In genomic region chr12:2679068-2679815, GRCh38 we compare ENCODE assay signal across 23 cellular contexts.
"Had no signal": no experiment of that assay in that cellular context is flagged by ENCODE, and none has a peak within 500 bp of the region (broad histone marks: within the 10 kb centered on the region; RNA-seq: fewer than 3 reads in every experiment).

No MANE protein-coding gene starts in this region.

- H3K9me3 Mint-ChIP-seq: dendritic cell treated with granulocyte-macrophage colony-stimulating factor and Interleukin-4, amounts not matched to agents 40 ng/mL and 50 ng/mL, for 4 days; T-cell had no signal

- H3K27ac ChIP-seq: breast epithelium, epithelial cell of prostate, esophagus squamous epithelium, right lobe of liver, thyroid gland, upper lobe of left lung, VCaP had no signal

- H3K36me3 ChIP-seq: breast epithelium, right lobe of liver, thyroid gland had no signal

- H3K9me3 ChIP-seq: breast epithelium, esophagus squamous epithelium, right lobe of liver, thyroid gland, upper lobe of left lung had no signal

- H3K4me3 ChIP-seq: breast epithelium, esophagus squamous epithelium, lung, right lobe of liver, thyroid gland, upper lobe of left lung had no signal

- H3K27ac Mint-ChIP-seq: dendritic cell treated with granulocyte-macrophage colony-stimulating factor and Interleukin-4, amounts not matched to agents 40 ng/mL and 50 ng/mL, for 4 days; natural killer cell treated with Interleukin-12 subunit alpha and Interleukin-12 subunit beta and Interleukin-15 and Interleukin-18, amount 100 ng/mL, for 72 hours; stimulated activated naive CD8-positive, alpha-beta T cell treated with anti-CD3 and anti-CD28 coated beads, Interleukin-15, Interleukin-2, amounts not matched to agents 100 ng/mL and 50 ng/mL, for 24 hours; T-cell had no signal

- H3K27me3 ChIP-seq: breast epithelium, esophagus squamous epithelium, right lobe of liver, thyroid gland, upper lobe of left lung had no signal

- DNase-seq: activated CD4-positive, alpha-beta T cell treated with anti-CD3 and anti-CD28 coated beads for 48 hours; activated CD4-positive, alpha-beta T cell treated with anti-CD3 and anti-CD28 coated beads, Interleukin-2, amount 50 U/mL, for 48 hours; activated naive CD4-positive, alpha-beta T cell; activated T-cell treated with anti-CD3 and anti-CD28 coated beads, Interleukin-2, amount 50 U/mL, for 48 hours; central memory CD4-positive, alpha-beta T cell; effector CD4-positive, alpha-beta T cell; esophagus squamous epithelium; foreskin melanocyte; left colon; mesendoderm; right lobe of liver; stimulated activated CD4-positive, alpha-beta T cell treated with anti-CD3 and anti-CD28 coated beads, Interleukin-2, amount 100 ng/mL, for 48 hours; T-cell; thyroid gland had no signal

- H3K27me3 Mint-ChIP-seq: dendritic cell treated with granulocyte-macrophage colony-stimulating factor and Interleukin-4, amounts not matched to agents 40 ng/mL and 50 ng/mL, for 4 days; natural killer cell treated with Interleukin-12 subunit alpha and Interleukin-12 subunit beta and Interleukin-15 and Interleukin-18, amount 100 ng/mL, for 72 hours; stimulated activated naive CD8-positive, alpha-beta T cell treated with anti-CD3 and anti-CD28 coated beads, Interleukin-15, Interleukin-2, amounts not matched to agents 100 ng/mL and 50 ng/mL, for 24 hours had no signal

- H3K36me3 Mint-ChIP-seq: T-cell had no signal

- ATAC-seq: activated naive CD4-positive, alpha-beta T cell treated with anti-CD3 and anti-CD28 coated beads, Interleukin-2, amount 50 U/mL, for 72 hours; left colon; natural killer cell treated with Interleukin-12 subunit alpha and Interleukin-12 subunit beta and Interleukin-15 and Interleukin-18, amount 100 ng/mL, for 72 hours; right lobe of liver; T-cell had no signal

- H3K4me3 Mint-ChIP-seq: dendritic cell treated with granulocyte-macrophage colony-stimulating factor and Interleukin-4, amounts not matched to agents 40 ng/mL and 50 ng/mL, for 4 days; natural killer cell treated with Interleukin-12 subunit alpha and Interleukin-12 subunit beta and Interleukin-15 and Interleukin-18, amount 100 ng/mL, for 72 hours; stimulated activated naive CD8-positive, alpha-beta T cell treated with anti-CD3 and anti-CD28 coated beads, Interleukin-15, Interleukin-2, amounts not matched to agents 100 ng/mL and 50 ng/mL, for 24 hours; T-cell had no signal

- H3K4me1 ChIP-seq: breast epithelium, right lobe of liver had no signal
